ENCODE assay signal across 8 cellular contexts in the genomic region with DNA sequence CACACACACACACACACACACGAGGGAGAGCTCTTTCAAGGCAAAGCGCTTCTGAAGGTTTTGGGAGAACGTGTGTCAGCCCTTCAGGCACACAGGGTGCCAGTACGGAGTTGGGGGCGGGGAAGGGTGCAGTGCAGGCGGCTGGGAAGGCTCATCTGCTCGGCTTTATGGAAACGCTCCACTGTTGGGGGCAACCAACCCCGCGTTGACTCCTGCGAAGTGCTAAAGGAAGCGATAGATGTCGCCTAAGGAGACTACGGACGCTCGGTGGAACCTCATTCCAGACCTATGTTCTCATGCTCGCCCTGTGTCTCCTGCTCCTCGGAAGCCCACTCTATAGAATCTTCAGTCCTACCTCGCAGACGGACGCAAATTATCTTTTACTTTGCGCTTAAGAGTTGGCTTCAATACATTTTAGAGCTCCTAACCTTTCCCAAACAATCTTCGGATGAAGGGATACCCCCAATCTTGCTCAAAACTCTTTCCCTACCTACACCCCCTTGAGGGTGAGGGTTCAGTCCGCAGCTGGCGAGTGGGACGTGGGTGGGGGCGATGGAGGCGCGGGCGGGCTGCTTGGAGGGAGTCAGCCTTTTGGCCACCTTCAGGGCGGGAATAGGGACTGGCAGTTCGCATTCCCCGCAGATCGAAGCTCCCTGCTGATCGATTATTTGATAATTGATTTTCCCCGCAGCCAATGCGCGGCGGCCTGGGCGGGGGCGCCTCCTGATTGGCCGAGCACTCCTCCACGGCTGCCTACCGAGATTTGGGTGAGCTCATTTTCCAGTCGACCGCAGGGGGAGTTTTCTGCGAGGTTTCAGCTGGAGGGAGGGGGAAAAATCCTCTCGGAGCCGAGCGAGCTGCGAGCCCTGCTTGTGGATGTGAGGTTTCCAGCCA. TPM values are rescaled to one million over a fixed set of nuclear protein-coding genes. Genes with fewer than 3 reads are reported as not detected.
A peak's percentile ranks its signal among the peaks of the same experiment; 100 is the strongest.
DNase-seq lines count a peak whose midpoint lies in the region; ATAC-seq and TF ChIP-seq lines count a peak whose summit lies in the region.

No MANE protein-coding gene starts in this region.

- BruUV-seq in PC-3 (replicated peaks; lab: Mats Ljungman, UMichigan), result no TSS peak

- H2AFZ ChIP-seq in PC-3 (ENCODE audit: low read length), result peak overlapping the region; percentile 91

- ATAC-seq in PC-3, result peak; percentile 54
- ATAC-seq in GM18867 (IDR thresholded peaks at IDR 0.05; ENCODE audit: unreplicated experiment), result no peak
- ATAC-seq in HG02973 (IDR thresholded peaks at IDR 0.05; ENCODE audit: unreplicated experiment), result no peak

- H3K9ac ChIP-seq in PC-3 (ENCODE audit: low read length), result peak overlapping the region; percentile 74

- no peaks in the 10 kb centered on the region for H3K4me1 ChIP-seq in PC-3 (ENCODE audit: insufficient read depth, low read length)

- peaks cover 16% of the 10 kb centered on the region; the same call in 1 of the 2 replicates for H3K79me2 ChIP-seq in PC-3 (ENCODE audit: low read length)

- H3K9me2 ChIP-seq in PC-3 (replicated peaks; ENCODE audit: low read length), result no peaks in the 10 kb centered on the region

- DNase-seq in Caki2 (ENCODE audit: low read depth) (peak; percentile 90), KG1 (lab: John Stamatoyannopoulos, UW) (peak; percentile 84), PC-3 (peak; percentile 88), cerebellar nuclear complex (lab: John Stamatoyannopoulos, UW) (peak; percentile 90 to 95), putamen (ENCODE audit: low spot score) (peak; percentile 96)

- peak overlapping the region; percentile 95 for H3K4me2 ChIP-seq in PC-3 (ENCODE audit: low read length)

- H3K4me3 ChIP-seq in PC-3 (ENCODE audit: low read length) (peak overlapping the region; percentile 91), iPS-18c (ENCODE audit: insufficient read depth, low read depth, low read length) (peak overlapping the region; percentile 74)

- H3K9me3 ChIP-seq in PC-3 (ENCODE audit: low read length), result no peaks in the 10 kb centered on the region
- no peaks in the 10 kb centered on the region for H3K9me3 ChIP-seq in iPS-18c (ENCODE audit: control insufficient read depth, insufficient read depth, low read length)

- POLR2A ChIA-PET in PC-3 (lab: Charles Lee; ENCODE audit: unreplicated experiment), result interaction anchor here (0.5 to 0.7 kb wide), 2 partner anchors 410 to 741 kb away, joined by 3 read pairs; no protein-coding TSS in a partner anchor

- H3K27ac ChIP-seq in PC-3 (ENCODE audit: low read length), result no peak overlapping the region

- H3F3A ChIP-seq in PC-3 (ENCODE audit: low read length, unreplicated experiment), result no peaks in the 10 kb centered on the region

- TF ChIP-seq CTCF in PC-3 (conservative IDR thresholded peaks at IDR 0.05; ENCODE audit: low read depth, low read length), result no peak

- in situ Hi-C loops in Caki2 (cut with HindIII; ENCODE audit: low pct_unique_long_range_greater_than_20kb, low sequenced_read_pairs), result no loop called here

- H3K36me3 ChIP-seq in PC-3 (ENCODE audit: low read depth, low read length), result no peaks in the 10 kb centered on the region

- H3K27me3 ChIP-seq in PC-3 (ENCODE audit: low read length), result 0 out of 2 replicates have a peak, but pooled peaks cover 3% of the 10 kb centered on the region

- CTCF ChIA-PET in PC-3 (lab: Charles Lee), result no interaction called here

- intact Hi-C loops in PC-3 (cut with micrococcal nuclease), result loop anchor here (5.0 to 10.0 kb wide), 3 partner anchors 782 to 1599 kb away; a partner anchor contains a TSS

- no peaks in the 10 kb centered on the region for H4K20me1 ChIP-seq in PC-3 (ENCODE audit: low read length)

RNA-seq across cellular contexts. Expression of a gene that starts 1.9 kb away (rescaled TPM):
- 2.7 TPM in 2 replicates for total RNA-seq in Caki2 (2014; rRNA removed; shearing (Covaris generic); ENCODE audit: low replicate concordance)
- 4.1 and 5.9 TPM in 2 replicates for total RNA-seq in PC-3 (2014; rRNA removed)
